15 cellular contexts compared by ENCODE assay signal in the genomic region with DNA sequence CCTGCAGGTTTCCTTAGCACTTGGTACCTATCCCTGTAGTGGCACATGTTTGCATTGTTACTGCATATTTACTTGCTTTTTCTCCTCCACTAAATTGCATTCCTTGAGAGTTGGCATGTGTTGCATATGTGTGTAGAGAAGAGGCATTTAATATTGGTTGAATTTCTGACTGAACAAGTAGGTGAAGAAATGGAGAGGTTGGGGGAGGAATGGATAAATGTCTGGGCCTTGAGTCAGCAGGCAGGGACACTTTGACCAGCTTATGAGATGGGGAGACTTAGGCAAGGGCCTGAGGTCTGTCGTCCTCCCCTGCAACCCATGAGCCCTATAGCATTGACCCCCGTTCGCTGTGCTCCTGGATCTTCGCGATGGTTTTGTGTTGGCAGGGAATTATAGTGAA. TPM values are rescaled to one million over a fixed set of nuclear protein-coding genes. Genes with fewer than 3 reads are reported as not detected.
A peak's percentile ranks its signal among the peaks of the same experiment; 100 is the strongest.
DNase-seq lines count a peak whose midpoint lies in the region; ATAC-seq and TF ChIP-seq lines count a peak whose summit lies in the region.
"Had no signal": no experiment of that assay in that cellular context is flagged by ENCODE, and none has a peak within 500 bp of the region (broad histone marks: within the 10 kb centered on the region; RNA-seq: fewer than 3 reads in every experiment).

No MANE protein-coding gene starts in this region.

- no peaks in the 10 kb centered on the region for H3K9me3 ChIP-seq in BLaER1
- no peaks in the 10 kb centered on the region for H3K9me3 ChIP-seq in DOHH2 (ENCODE audit: control insufficient read depth, insufficient read depth, low read length)
- no peaks in the 10 kb centered on the region for H3K9me3 ChIP-seq in smooth muscle cell (replicated peaks; ENCODE audit: low read depth)
- H3K9me3 ChIP-seq: gastroesophageal sphincter had no signal

- no peak for ATAC-seq in activated B cell treated with CpG ODN at 0.5 μM for 24 hours (ENCODE audit: low read depth)
- ATAC-seq in memory B cell (ENCODE audit: low read depth) = no peak
- ATAC-seq in HG02981 (IDR thresholded peaks at IDR 0.05; ENCODE audit: unreplicated experiment) = no peak
- ATAC-seq: gastroesophageal sphincter had no signal

- H3K27ac ChIP-seq in BLaER1 (peak overlapping the region; percentile 74), DOHH2 (ENCODE audit: low read depth, low read length) (no peak overlapping the region), smooth muscle cell (ENCODE audit: low read depth) (no peak overlapping the region)
- H3K27ac ChIP-seq: gastroesophageal sphincter, KMS-11 had no signal

- WGBS in smooth muscle cell (ENCODE audit: low lambda C conversion rate) = 86% methylated on average over 5 of the region's 5 CpGs

- H3K4me3 Mint-ChIP-seq in activated B cell treated with CpG ODN at 0.5 μM for 24 hours (peak overlapping the region; percentile 94), memory B cell (peak overlapping the region; percentile 47)

- H3K4me1 Mint-ChIP-seq in activated B cell treated with CpG ODN at 0.5 μM for 24 hours (peaks cover 92% of the 10 kb centered on the region), memory B cell (peaks cover 49% of the 10 kb centered on the region)

- H3K27ac Mint-ChIP-seq in activated B cell treated with CpG ODN at 0.5 μM for 24 hours = peak overlapping the region; percentile 96
- H3K27ac Mint-ChIP-seq in memory B cell = peak overlapping the region; percentile 88

- no peak for DNase-seq in activated B cell treated with CpG ODN at 0.5 μM for 24 hours
- no peak for DNase-seq in memory B cell (ENCODE audit: low spot score in 2 of 2)
- DNase-seq in smooth muscle cell (lab: John Stamatoyannopoulos, UW; ENCODE audit: unreplicated experiment) = no peak
- DNase-seq in GM10248 (ENCODE audit: extremely low spot score) = no peak
- DNase-seq in ecto neural progenitor cell (ENCODE audit: low spot score) = no peak
- DNase-seq: amygdala, NCI-H1436, NCI-H2227 treated with DMSO at 0.1 percent for 48 hours, SHP77 treated with DMSO at 0.1 percent for 48 hours had no signal

- H3K27me3 ChIP-seq in BLaER1 (no peaks in the 10 kb centered on the region), DOHH2 (ENCODE audit: control insufficient read depth, low read length) (no peaks in the 10 kb centered on the region), smooth muscle cell (ENCODE audit: low read depth) (no peaks in the 10 kb centered on the region)
- H3K27me3 ChIP-seq: gastroesophageal sphincter had no signal

- H3K4me3 ChIP-seq in BLaER1 (no peak overlapping the region), DOHH2 (ENCODE audit: low read length) (peak overlapping the region; percentile 54), smooth muscle cell (no peak overlapping the region)
- H3K4me3 ChIP-seq: gastroesophageal sphincter had no signal

- H3K9me2 ChIP-seq in DOHH2 (replicated peaks; ENCODE audit: control insufficient read depth, low read length) = no peaks in the 10 kb centered on the region

- peaks cover 24% of the 10 kb centered on the region for H3K36me3 Mint-ChIP-seq in activated B cell treated with CpG ODN at 0.5 μM for 24 hours (ENCODE audit: low read depth)
- H3K36me3 Mint-ChIP-seq in memory B cell = peaks cover 16% of the 10 kb centered on the region

- no peaks in the 10 kb centered on the region for H3K9me3 Mint-ChIP-seq in activated B cell treated with CpG ODN at 0.5 μM for 24 hours
- no peaks in the 10 kb centered on the region for H3K9me3 Mint-ChIP-seq in memory B cell

- H3K27me3 Mint-ChIP-seq in activated B cell treated with CpG ODN at 0.5 μM for 24 hours (no peaks in the 10 kb centered on the region), memory B cell (no peaks in the 10 kb centered on the region)

- H3K36me3 ChIP-seq in BLaER1 = peaks cover 25% of the 10 kb centered on the region
- peaks cover 28% of the 10 kb centered on the region for H3K36me3 ChIP-seq in DOHH2 (ENCODE audit: control insufficient read depth, low read length)
- no peaks in the 10 kb centered on the region for H3K36me3 ChIP-seq in smooth muscle cell (ENCODE audit: low read depth)

- no peak overlapping the region for H2AFZ ChIP-seq in smooth muscle cell (ENCODE audit: low read depth)

- TF ChIP-seq CTCF in DOHH2 (IDR thresholded peaks at IDR 0.05; ENCODE audit: low read depth, low read length, poor library complexity, severe bottlenecking) (no peak), activated B cell treated with CpG ODN at 0.5 μM for 24 hours (IDR thresholded peaks at IDR 0.05) (no peak), smooth muscle cell (IDR thresholded peaks at IDR 0.05; ENCODE audit: borderline replicate concordance, insufficient read depth, poor library complexity, severe bottlenecking) (no peak), GM10248 (IDR thresholded peaks at IDR 0.05; ENCODE audit: control extremely low read depth, extremely low read depth, low read depth, missing control alignments) (no peak)

- H4K20me1 ChIP-seq in BLaER1 (peaks cover 25% of the 10 kb centered on the region), DOHH2 (ENCODE audit: control insufficient read depth, insufficient read depth, low read depth, low read length) (0 out of 2 replicates have a peak, but pooled peaks cover 1% of the 10 kb centered on the region), smooth muscle cell (ENCODE audit: low read depth) (peaks cover 4% of the 10 kb centered on the region)

- H3K9ac ChIP-seq in BLaER1 = no peak overlapping the region
- no peak overlapping the region for H3K9ac ChIP-seq in smooth muscle cell (ENCODE audit: low read depth)
- H3K9ac ChIP-seq: KMS-11 had no signal

- CTCF ChIA-PET in activated B cell treated with CpG ODN at 0.5 μM for 24 hours (lab: Charles Lee) = interaction anchor here (0.8 to 2.7 kb wide), 9 partner anchors 9 to 177 kb away, joined by 3 to 24 read pairs (median 8); a partner anchor contains a TSS
- CTCF ChIA-PET in GM10248 (lab: Yijun Ruan, JAX) = interaction anchor here (0.8 to 2.1 kb wide), 5 partner anchors 10 to 84 kb away, joined by 3 to 24 read pairs (median 4); a partner anchor contains a TSS

- H3K4me1 ChIP-seq in BLaER1 (peaks cover 100% of the 10 kb centered on the region), DOHH2 (ENCODE audit: control insufficient read depth, low read length) (peaks cover 88% of the 10 kb centered on the region), smooth muscle cell (ENCODE audit: low read depth) (peaks cover 9% of the 10 kb centered on the region)
- H3K4me1 ChIP-seq: gastroesophageal sphincter had no signal

- H3K79me2 ChIP-seq in DOHH2 (ENCODE audit: control insufficient read depth, low read length) (peaks cover 26% of the 10 kb centered on the region), smooth muscle cell (ENCODE audit: low read depth) (no peaks in the 10 kb centered on the region)

- H3K4me2 ChIP-seq in BLaER1 = peak overlapping the region; percentile 73
- peak overlapping the region; percentile 79 for H3K4me2 ChIP-seq in DOHH2 (ENCODE audit: low read length)
- H3K4me2 ChIP-seq in smooth muscle cell = no peak overlapping the region
- H3K4me2 ChIP-seq: KMS-11 had no signal

- POLR2A ChIA-PET in activated B cell treated with CpG ODN at 0.5 μM for 24 hours (lab: Charles Lee) = interaction anchor here (1.2 to 2.7 kb wide), 5 partner anchors 9 to 160 kb away, joined by 4 to 39 read pairs (median 5); a partner anchor contains a TSS
- POLR2A ChIA-PET in GM10248 (lab: Yijun Ruan, JAX) = no interaction called here

- intact Hi-C loops in activated B cell treated with CpG ODN at 0.5 μM for 24 hours (cut with micrococcal nuclease) = no loop called here

- peaks cover 37% of the 10 kb centered on the region for H3F3A ChIP-seq in DOHH2 (ENCODE audit: control insufficient read depth, insufficient read depth)
- H3F3A ChIP-seq in smooth muscle cell (ENCODE audit: low read depth) = no peaks in the 10 kb centered on the region

RNA-seq across cellular contexts. Expression of a gene that starts 2.0 kb away (rescaled TPM):
- 29.0 and 32.4 TPM in 2 replicates for total RNA-seq in activated B cell treated with CpG ODN at 0.5 μM for 24 hours
- total RNA-seq in smooth muscle cell = 0.36 TPM in 1 of 2 replicates, not detected in the other
- polyA plus RNA-seq in smooth muscle cell = 0.38 TPM in 1 of 2 replicates, not detected in the other
- total RNA-seq: gastroesophageal sphincter, mesenteric fat pad had no signal

RNA-seq across cellular contexts. Expression of a gene that starts 47.0 kb away (rescaled TPM):
- total RNA-seq in activated B cell treated with CpG ODN at 0.5 μM for 24 hours = 84.5 and 86.4 TPM in 2 replicates
- 33.0 and 46.4 TPM in 2 replicates for total RNA-seq in smooth muscle cell
- 26.8 and 32.4 TPM in 2 replicates for polyA plus RNA-seq in smooth muscle cell

RNA-seq across cellular contexts. Expression of a gene that starts 59.6 kb away (rescaled TPM):
- 40.6 and 51.0 TPM in 2 replicates for total RNA-seq in activated B cell treated with CpG ODN at 0.5 μM for 24 hours
- total RNA-seq in smooth muscle cell = 58.4 and 69.9 TPM in 2 replicates
- polyA plus RNA-seq in smooth muscle cell = 74.0 and 85.3 TPM in 2 replicates

Comparison
In these comparisons a context has a peak if more than half of its experiments do, and no peak if none do; other contexts are left out.
1. RNA of a gene that starts 2.0 kb away (total RNA-seq): 29.0 to 32.4 TPM in activated B cell treated with CpG ODN at 0.5 μM for 24 hours; 0.36 TPM in smooth muscle cell; every median in the first group is over 10 times any median in the second.